ENCODE assay signal across 27 cellular contexts in the genomic region with DNA sequence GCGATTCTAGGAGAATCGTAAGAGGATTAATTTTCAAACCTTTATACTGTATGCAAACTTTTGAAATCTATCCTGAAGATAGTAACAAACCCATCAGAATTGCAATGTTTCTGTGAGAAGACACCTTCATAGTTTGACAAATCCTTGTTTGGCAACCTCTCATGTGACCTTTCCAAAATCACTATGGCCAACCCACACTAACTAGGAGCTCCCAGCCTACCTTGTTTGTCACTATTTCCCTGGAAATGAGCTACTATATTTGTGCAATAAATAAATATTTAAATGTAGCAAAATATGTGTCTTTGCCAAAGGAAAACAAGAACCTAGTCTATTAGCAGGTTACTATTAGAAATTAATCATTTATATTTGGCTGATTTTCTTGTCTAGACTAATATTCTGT.
"Had no signal": no experiment of that assay in that cellular context is flagged by ENCODE, and none has a peak within 500 bp of the region (broad histone marks: within the 10 kb centered on the region; RNA-seq: fewer than 3 reads in every experiment).

No MANE protein-coding gene starts in this region.

- H3K27me3 ChIP-seq: colonic mucosa, esophagus muscularis mucosa, esophagus squamous epithelium, foreskin keratinocyte, gastrocnemius medialis, gastroesophageal sphincter had no signal

- H3K27ac ChIP-seq: colonic mucosa, coronary artery, dorsolateral prefrontal cortex, epithelial cell of prostate, esophagus muscularis mucosa, esophagus squamous epithelium, foreskin keratinocyte, gastrocnemius medialis, gastroesophageal sphincter, heart left ventricle, heart right ventricle had no signal

- DNase-seq: colonic mucosa; cortex of kidney; dermis blood vessel endothelial cell; dorsolateral prefrontal cortex; effector CD4-positive, alpha-beta T cell; effector CD8-positive, alpha-beta T cell; effector memory CD4-positive, alpha-beta T cell; effector memory CD8-positive, alpha-beta T cell; endodermal cell; erythroblast; esophagus squamous epithelium; foreskin fibroblast; foreskin keratinocyte; foreskin melanocyte; gastrocnemius medialis; glutamatergic neuron; head of caudate nucleus; heart left ventricle; heart right ventricle had no signal

- H3K9me3 ChIP-seq: colonic mucosa, esophagus muscularis mucosa, esophagus squamous epithelium, gastrocnemius medialis, gastroesophageal sphincter, heart left ventricle, heart right ventricle had no signal

- H3K4me1 ChIP-seq: colonic mucosa, esophagus muscularis mucosa, esophagus squamous epithelium, foreskin keratinocyte, gastrocnemius medialis, gastroesophageal sphincter, heart left ventricle, heart right ventricle had no signal

- FAIRE-seq: endometrium, endothelial cell of umbilical vein, frontal cortex had no signal

- ATAC-seq: effector memory CD8-positive, alpha-beta T cell; esophagus mucosa; foreskin keratinocyte; gastrocnemius medialis; gastroesophageal sphincter; heart left ventricle; heart right ventricle had no signal

- H3K36me3 ChIP-seq: colonic mucosa, esophagus muscularis mucosa, esophagus squamous epithelium, gastrocnemius medialis, gastroesophageal sphincter, heart left ventricle, heart right ventricle had no signal

- H3K4me3 ChIP-seq: colonic mucosa, coronary artery, dorsolateral prefrontal cortex, esophagus muscularis mucosa, esophagus squamous epithelium, gastrocnemius medialis, gastroesophageal sphincter, heart left ventricle, heart right ventricle had no signal
